Comparison of ENCODE assay signal across 8 cellular contexts in the genomic region with DNA sequence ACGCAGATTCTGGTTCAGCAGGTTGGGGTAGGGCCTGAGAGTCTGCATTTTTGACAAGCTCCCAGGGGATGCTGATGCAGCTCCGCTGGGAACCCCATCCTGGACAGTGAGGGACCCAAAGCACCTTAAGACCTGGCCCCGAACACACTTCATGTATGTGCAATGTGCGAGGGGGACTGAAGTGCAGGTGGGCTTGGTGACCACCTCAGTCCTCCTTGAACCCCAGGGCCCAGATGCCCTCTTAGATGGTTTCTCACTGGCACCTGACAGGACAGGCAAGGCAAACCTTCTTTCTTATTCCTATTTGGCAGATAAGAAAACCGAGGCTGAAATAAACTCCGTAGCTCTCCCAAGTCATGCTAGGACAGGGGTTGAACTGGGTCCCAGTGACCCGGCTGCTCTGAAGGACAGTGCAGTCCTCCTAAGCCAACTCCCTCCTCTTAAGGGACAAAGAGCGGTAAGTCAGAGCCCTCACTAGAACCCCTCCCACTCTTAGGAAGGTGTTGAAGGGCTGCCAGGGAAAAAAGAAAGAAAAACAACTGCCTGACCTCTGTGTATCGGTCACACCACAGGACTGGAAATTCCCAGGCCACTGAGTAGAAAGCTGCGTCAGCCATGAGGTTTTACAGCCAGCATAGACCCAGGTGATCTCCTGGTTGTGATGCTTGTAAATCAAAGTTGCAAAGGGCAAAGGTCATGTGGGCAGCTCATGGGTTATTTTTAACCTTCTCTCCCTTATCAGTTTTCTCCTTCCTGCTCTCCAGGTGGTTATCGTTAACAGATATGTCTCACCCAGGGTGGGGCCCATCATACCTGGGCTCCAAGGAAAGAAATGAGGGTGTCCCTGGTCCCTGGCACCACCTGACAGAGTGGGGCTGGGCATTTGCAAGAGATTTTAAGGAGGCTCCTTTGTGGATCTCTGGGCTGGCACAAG.
DNase-seq lines count a peak whose midpoint lies in the region; ATAC-seq and TF ChIP-seq lines count a peak whose summit lies in the region.

No MANE protein-coding gene starts in this region.

- 72% methylated on average over 11 of the region's 11 CpGs for WGBS in prostate gland

- ATAC-seq in GM18498 (IDR thresholded peaks at IDR 0.05; ENCODE audit: unreplicated experiment) (peak; percentile 86), GM21723 (IDR thresholded peaks at IDR 0.05; ENCODE audit: unreplicated experiment) (peak; percentile 90), omental fat pad (ENCODE audit: low FRiP score) (peak; percentile 76)

- H3K27me3 ChIP-seq in colonic mucosa (no peaks in the 10 kb centered on the region), prostate gland (replicated peaks; ENCODE audit: insufficient read depth) (peaks cover 4% of the 10 kb centered on the region)

- H3K4me3 ChIP-seq in colonic mucosa (no peak overlapping the region), prostate gland (no peak overlapping the region)

- H3K27ac ChIP-seq in colonic mucosa (peak overlapping the region; percentile 54), prostate gland (no peak overlapping the region)

- H3K4me1 ChIP-seq in colonic mucosa (peaks cover 23% of the 10 kb centered on the region), prostate gland (replicated peaks) (peaks cover 6% of the 10 kb centered on the region)

- DNase-seq in LoVo (ENCODE audit: low spot score) (peak; percentile 98), colonic mucosa (peak; percentile 90), omental fat pad (ENCODE audit: low spot score) (peak; percentile 47), Ammon's horn (ENCODE audit: low spot score) (no peak), middle frontal gyrus (ENCODE audit: extremely low spot score, low spot score) (no peak), prostate gland (ENCODE audit: low spot score) (no peak)

- H3K36me3 ChIP-seq in colonic mucosa (no peaks in the 10 kb centered on the region), prostate gland (no peaks in the 10 kb centered on the region)

- intact Hi-C loops in colonic mucosa (cut with DNase I), result no loop called here
- intact Hi-C loops in prostate gland (cut with DNase I), result no loop called here

- H3K9ac ChIP-seq in colonic mucosa (ENCODE audit: low read depth in 2 of 2, low read length in 2 of 2), result peak overlapping the region in 1 of 2 donors; percentile 19

- H3K9me3 ChIP-seq in colonic mucosa (no peaks in the 10 kb centered on the region), prostate gland (no peaks in the 10 kb centered on the region)

- no peak for TF ChIP-seq POLR2A in prostate gland (IDR thresholded peaks at IDR 0.05)

- no peak for TF ChIP-seq CTCF in colonic mucosa (IDR thresholded peaks at IDR 0.05)
- TF ChIP-seq CTCF in omental fat pad (IDR thresholded peaks at IDR 0.05), result no peak
- TF ChIP-seq CTCF in prostate gland (IDR thresholded peaks at IDR 0.05), result no peak

Comparison
In these comparisons a context has a peak if more than half of its experiments do, and no peak if none do; other contexts are left out.
1. DNase-seq: peak in LoVo (single experiment), colonic mucosa (single experiment) and omental fat pad (single experiment); none in Ammon's horn (single experiment), middle frontal gyrus (single experiment) and prostate gland (single experiment).
2. Peak in every context shown above with its lines, with median percentiles within 50 percentile points of each other: ATAC-seq.